In the genomic region with DNA sequence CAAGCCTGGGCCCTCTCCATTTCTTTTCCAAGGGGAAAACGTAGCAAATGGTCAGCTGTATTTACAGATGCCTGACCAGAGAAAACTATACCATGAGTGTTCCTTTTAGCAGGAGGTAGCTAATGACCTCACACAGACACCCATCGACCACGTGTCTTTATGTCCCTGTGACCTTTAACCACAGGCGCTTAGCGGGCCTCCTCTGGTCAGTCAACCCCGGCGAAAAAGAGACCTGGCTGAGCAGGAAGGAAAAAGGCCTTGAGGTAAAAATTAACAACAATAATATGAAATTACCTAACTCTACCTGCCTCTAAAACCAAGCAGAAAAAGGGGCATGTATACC, we compare ENCODE assay signal across 1 cellular context.
A peak's percentile ranks its signal among the peaks of the same experiment; 100 is the strongest.
TF ChIP-seq lines count a peak whose summit lies in the region.

No MANE protein-coding gene starts in this region.

TF ChIP-seq in HepG2, 621 proteins besides CTCF, POLR2A, EP300 and RAD21 (continues in another document):
- TF ChIP-seq NR2F1 (CRISPR knock-in tag; IDR thresholded peaks at IDR 0.05), result 0 out of 4 replicates have a peak, but pooled peaks of 1 of the 2 experiments have one; percentile 19
- TF ChIP-seq, protein P1, sequence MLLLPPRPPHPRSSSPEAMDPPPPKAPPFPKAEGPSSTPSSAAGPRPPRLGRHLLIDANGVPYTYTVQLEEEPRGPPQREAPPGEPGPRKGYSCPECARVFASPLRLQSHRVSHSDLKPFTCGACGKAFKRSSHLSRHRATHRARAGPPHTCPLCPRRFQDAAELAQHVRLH (CRISPR knock-in tag; IDR thresholded peaks at IDR 0.05; ENCODE audit: borderline replicate concordance, low read depth), result no peak
- peak; percentile 85 for TF ChIP-seq NR2C2 (CRISPR knock-in tag; IDR thresholded peaks at IDR 0.05; ENCODE audit: borderline replicate concordance)
- no peak for TF ChIP-seq PHF21A (CRISPR knock-in tag; IDR thresholded peaks at IDR 0.05)
- no peak for TF ChIP-seq ZNF501 (CRISPR knock-in tag; IDR thresholded peaks at IDR 0.05)
- TF ChIP-seq SIN3A (IDR thresholded peaks at IDR 0.05; ENCODE audit: borderline replicate concordance, low read depth, low read length), result 0 out of 2 replicates have a peak, but pooled peaks have one; percentile 24
- TF ChIP-seq, protein P2, sequence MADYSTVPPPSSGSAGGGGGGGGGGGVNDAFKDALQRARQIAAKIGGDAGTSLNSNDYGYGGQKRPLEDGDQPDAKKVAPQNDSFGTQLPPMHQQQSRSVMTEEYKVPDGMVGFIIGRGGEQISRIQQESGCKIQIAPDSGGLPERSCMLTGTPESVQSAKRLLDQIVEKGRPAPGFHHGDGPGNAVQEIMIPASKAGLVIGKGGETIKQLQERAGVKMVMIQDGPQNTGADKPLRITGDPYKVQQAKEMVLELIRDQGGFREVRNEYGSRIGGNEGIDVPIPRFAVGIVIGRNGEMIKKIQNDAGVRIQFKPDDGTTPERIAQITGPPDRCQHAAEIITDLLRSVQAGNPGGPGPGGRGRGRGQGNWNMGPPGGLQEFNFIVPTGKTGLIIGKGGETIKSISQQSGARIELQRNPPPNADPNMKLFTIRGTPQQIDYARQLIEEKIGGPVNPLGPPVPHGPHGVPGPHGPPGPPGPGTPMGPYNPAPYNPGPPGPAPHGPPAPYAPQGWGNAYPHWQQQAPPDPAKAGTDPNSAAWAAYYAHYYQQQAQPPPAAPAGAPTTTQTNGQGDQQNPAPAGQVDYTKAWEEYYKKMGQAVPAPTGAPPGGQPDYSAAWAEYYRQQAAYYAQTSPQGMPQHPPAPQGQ (CRISPR knock-in tag; IDR thresholded peaks at IDR 0.05; ENCODE audit: borderline replicate concordance), result no peak
- no peak for TF ChIP-seq IRX3 (CRISPR knock-in tag; IDR thresholded peaks at IDR 0.05; ENCODE audit: borderline replicate concordance, low read depth)
- TF ChIP-seq, protein P3, sequence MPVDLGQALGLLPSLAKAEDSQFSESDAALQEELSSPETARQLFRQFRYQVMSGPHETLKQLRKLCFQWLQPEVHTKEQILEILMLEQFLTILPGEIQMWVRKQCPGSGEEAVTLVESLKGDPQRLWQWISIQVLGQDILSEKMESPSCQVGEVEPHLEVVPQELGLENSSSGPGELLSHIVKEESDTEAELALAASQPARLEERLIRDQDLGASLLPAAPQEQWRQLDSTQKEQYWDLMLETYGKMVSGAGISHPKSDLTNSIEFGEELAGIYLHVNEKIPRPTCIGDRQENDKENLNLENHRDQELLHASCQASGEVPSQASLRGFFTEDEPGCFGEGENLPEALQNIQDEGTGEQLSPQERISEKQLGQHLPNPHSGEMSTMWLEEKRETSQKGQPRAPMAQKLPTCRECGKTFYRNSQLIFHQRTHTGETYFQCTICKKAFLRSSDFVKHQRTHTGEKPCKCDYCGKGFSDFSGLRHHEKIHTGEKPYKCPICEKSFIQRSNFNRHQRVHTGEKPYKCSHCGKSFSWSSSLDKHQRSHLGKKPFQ (CRISPR knock-in tag; IDR thresholded peaks at IDR 0.05; ENCODE audit: insufficient replicate concordance), result no peak
- TF ChIP-seq RXRB (CRISPR knock-in tag; IDR thresholded peaks at IDR 0.05; ENCODE audit: borderline replicate concordance), result peak; percentile 41; the same call in 1 of the 2 replicates
- no peak for TF ChIP-seq BRD4 (CRISPR knock-in tag; IDR thresholded peaks at IDR 0.05)
- TF ChIP-seq, protein P4, sequence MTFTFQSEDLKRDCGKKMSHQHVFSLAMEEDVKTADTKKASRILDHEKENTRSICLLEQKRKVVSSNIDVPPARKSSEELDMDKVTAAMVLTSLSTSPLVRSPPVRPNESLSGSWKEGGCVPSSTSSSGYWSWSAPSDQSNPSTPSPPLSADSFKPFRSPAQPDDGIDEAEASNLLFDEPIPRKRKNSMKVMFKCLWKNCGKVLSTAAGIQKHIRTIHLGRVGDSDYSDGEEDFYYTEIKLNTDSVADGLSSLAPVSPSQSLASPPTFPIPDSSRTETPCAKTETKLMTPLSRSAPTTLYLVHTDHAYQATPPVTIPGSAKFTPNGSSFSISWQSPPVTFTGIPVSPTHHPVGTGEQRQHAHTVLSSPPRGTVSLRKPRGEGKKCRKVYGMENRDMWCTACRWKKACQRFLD (CRISPR knock-in tag; IDR thresholded peaks at IDR 0.05; ENCODE audit: borderline replicate concordance), result no peak
- no peak for TF ChIP-seq BHLHE40 (IDR thresholded peaks at IDR 0.05; ENCODE audit: low read length)
- TF ChIP-seq, protein P5, sequence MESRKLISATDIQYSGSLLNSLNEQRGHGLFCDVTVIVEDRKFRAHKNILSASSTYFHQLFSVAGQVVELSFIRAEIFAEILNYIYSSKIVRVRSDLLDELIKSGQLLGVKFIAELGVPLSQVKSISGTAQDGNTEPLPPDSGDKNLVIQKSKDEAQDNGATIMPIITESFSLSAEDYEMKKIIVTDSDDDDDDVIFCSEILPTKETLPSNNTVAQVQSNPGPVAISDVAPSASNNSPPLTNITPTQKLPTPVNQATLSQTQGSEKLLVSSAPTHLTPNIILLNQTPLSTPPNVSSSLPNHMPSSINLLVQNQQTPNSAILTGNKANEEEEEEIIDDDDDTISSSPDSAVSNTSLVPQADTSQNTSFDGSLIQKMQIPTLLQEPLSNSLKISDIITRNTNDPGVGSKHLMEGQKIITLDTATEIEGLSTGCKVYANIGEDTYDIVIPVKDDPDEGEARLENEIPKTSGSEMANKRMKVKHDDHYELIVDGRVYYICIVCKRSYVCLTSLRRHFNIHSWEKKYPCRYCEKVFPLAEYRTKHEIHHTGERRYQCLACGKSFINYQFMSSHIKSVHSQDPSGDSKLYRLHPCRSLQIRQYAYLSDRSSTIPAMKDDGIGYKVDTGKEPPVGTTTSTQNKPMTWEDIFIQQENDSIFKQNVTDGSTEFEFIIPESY (CRISPR knock-in tag; IDR thresholded peaks at IDR 0.05), result peak; percentile 93
- no peak for TF ChIP-seq SMAD9 (CRISPR knock-in tag; IDR thresholded peaks at IDR 0.05)
- TF ChIP-seq AGO1 (IDR thresholded peaks at IDR 0.05; ENCODE audit: low read depth, low read length, poor library complexity, severe bottlenecking), result no peak
- no peak for TF ChIP-seq ZNF335 (CRISPR knock-in tag; IDR thresholded peaks at IDR 0.05)
- TF ChIP-seq, protein P6, sequence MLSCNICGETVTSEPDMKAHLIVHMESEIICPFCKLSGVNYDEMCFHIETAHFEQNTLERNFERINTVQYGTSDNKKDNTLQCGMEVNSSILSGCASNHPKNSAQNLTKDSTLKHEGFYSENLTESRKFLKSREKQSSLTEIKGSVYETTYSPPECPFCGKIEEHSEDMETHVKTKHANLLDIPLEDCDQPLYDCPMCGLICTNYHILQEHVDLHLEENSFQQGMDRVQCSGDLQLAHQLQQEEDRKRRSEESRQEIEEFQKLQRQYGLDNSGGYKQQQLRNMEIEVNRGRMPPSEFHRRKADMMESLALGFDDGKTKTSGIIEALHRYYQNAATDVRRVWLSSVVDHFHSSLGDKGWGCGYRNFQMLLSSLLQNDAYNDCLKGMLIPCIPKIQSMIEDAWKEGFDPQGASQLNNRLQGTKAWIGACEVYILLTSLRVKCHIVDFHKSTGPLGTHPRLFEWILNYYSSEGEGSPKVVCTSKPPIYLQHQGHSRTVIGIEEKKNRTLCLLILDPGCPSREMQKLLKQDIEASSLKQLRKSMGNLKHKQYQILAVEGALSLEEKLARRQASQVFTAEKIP (CRISPR knock-in tag; IDR thresholded peaks at IDR 0.05; ENCODE audit: borderline replicate concordance), result no peak
- TF ChIP-seq ZNF260 (CRISPR knock-in tag; IDR thresholded peaks at IDR 0.05; ENCODE audit: borderline replicate concordance, low read depth), result no peak
- TF ChIP-seq ZNF775 (CRISPR knock-in tag; IDR thresholded peaks at IDR 0.05; ENCODE audit: borderline replicate concordance), result no peak
- 0 out of 2 replicates have a peak, but pooled peaks have one; percentile 58 for TF ChIP-seq BRCA1 (CRISPR knock-in tag; IDR thresholded peaks at IDR 0.05)
- no peak for TF ChIP-seq PAF1 (CRISPR knock-in tag; IDR thresholded peaks at IDR 0.05)
- no peak for TF ChIP-seq DMAP1 (CRISPR knock-in tag; IDR thresholded peaks at IDR 0.05)
- peak; percentile 27; the same call in 1 of the 2 replicates for TF ChIP-seq YEATS2 (CRISPR knock-in tag; IDR thresholded peaks at IDR 0.05; ENCODE audit: borderline replicate concordance)
- TF ChIP-seq ZFP36L2 (CRISPR knock-in tag; IDR thresholded peaks at IDR 0.05), result no peak
- TF ChIP-seq, protein P7, sequence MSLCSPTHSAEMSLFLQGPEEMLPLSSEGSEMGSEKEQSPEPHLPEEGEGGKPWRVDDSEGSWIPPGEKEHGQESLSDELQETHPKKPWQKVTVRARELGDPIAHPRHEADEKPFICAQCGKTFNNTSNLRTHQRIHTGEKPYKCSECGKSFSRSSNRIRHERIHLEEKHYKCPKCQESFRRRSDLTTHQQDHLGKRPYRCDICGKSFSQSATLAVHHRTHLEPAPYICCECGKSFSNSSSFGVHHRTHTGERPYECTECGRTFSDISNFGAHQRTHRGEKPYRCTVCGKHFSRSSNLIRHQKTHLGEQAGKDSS (CRISPR knock-in tag; IDR thresholded peaks at IDR 0.05; ENCODE audit: borderline replicate concordance, low read depth), result no peak
- TF ChIP-seq HOXA3 (CRISPR knock-in tag; IDR thresholded peaks at IDR 0.05), result peak; percentile 82
- TF ChIP-seq SOX6 (IDR thresholded peaks at IDR 0.05), result no peak
- TF ChIP-seq SOX6 (CRISPR knock-in tag; IDR thresholded peaks at IDR 0.05), result peak; percentile 36; the same call in 1 of the 2 replicates
- no peak for TF ChIP-seq ZNF75D (CRISPR knock-in tag; IDR thresholded peaks at IDR 0.05; ENCODE audit: borderline replicate concordance)
- TF ChIP-seq SAP130 (CRISPR knock-in tag; IDR thresholded peaks at IDR 0.05; ENCODE audit: low read depth), result peak; percentile 69
- TF ChIP-seq, protein P8, sequence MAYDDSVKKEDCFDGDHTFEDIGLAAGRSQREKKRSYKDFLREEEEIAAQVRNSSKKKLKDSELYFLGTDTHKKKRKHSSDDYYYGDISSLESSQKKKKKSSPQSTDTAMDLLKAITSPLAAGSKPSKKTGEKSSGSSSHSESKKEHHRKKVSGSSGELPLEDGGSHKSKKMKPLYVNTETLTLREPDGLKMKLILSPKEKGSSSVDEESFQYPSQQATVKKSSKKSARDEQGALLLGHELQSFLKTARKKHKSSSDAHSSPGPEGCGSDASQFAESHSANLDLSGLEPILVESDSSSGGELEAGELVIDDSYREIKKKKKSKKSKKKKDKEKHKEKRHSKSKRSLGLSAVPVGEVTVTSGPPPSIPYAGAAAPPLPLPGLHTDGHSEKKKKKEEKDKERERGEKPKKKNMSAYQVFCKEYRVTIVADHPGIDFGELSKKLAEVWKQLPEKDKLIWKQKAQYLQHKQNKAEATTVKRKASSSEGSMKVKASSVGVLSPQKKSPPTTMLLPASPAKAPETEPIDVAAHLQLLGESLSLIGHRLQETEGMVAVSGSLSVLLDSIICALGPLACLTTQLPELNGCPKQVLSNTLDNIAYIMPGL (CRISPR knock-in tag; IDR thresholded peaks at IDR 0.05; ENCODE audit: borderline replicate concordance in 1 of 2, low read depth in 1 of 2), result no peak
- TF ChIP-seq, protein P9, sequence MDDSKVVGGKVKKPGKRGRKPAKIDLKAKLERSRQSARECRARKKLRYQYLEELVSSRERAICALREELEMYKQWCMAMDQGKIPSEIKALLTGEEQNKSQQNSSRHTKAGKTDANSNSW (CRISPR knock-in tag; IDR thresholded peaks at IDR 0.05; ENCODE audit: borderline replicate concordance), result no peak
- TF ChIP-seq, protein P10, sequence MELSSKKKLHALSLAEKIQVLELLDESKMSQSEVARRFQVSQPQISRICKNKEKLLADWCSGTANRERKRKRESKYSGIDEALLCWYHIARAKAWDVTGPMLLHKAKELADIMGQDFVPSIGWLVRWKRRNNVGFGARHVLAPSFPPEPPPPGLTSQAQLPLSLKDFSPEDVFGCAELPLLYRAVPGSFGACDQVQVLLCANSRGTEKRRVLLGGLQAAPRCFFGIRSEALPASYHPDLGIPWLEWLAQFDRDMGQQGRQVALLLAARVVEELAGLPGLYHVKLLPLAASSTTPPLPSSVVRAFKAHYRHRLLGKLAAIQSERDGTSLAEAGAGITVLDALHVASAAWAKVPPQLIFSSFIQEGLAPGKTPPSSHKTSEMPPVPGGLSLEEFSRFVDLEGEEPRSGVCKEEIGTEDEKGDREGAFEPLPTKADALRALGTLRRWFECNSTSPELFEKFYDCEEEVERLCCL (CRISPR knock-in tag; IDR thresholded peaks at IDR 0.05; ENCODE audit: borderline replicate concordance), result no peak
- TF ChIP-seq HNF4A (CRISPR knock-in tag; IDR thresholded peaks at IDR 0.05), result peak; percentile 50
- 0 out of 2 replicates have a peak, but pooled peaks have one; percentile 19 for TF ChIP-seq ERF (CRISPR knock-in tag; IDR thresholded peaks at IDR 0.05)
- TF ChIP-seq MED1 (CRISPR knock-in tag; IDR thresholded peaks at IDR 0.05), result peak; percentile 51; the same call in 1 of the 2 replicates
- TF ChIP-seq ZNF703 (CRISPR knock-in tag; IDR thresholded peaks at IDR 0.05; ENCODE audit: borderline replicate concordance), result no peak
- TF ChIP-seq, protein P11, sequence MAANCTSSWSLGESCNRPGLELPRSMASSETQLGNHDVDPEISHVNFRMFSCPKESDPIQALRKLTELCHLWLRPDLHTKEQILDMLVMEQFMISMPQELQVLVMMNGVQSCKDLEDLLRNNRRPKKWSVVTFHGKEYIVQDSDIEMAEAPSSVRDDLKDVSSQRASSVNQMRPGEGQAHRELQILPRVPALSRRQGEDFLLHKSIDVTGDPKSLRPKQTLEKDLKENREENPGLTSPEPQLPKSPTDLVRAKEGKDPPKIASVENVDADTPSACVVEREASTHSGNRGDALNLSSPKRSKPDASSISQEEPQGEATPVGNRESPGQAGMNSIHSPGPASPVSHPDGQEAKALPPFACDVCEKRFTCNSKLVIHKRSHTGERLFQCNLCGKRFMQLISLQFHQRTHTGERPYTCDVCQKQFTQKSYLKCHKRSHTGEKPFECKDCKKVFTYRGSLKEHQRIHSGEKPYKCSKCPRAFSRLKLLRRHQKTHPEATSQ (CRISPR knock-in tag; IDR thresholded peaks at IDR 0.05; ENCODE audit: borderline replicate concordance), result no peak
- no peak for TF ChIP-seq FOXM1 (CRISPR knock-in tag; IDR thresholded peaks at IDR 0.05)
- no peak for TF ChIP-seq PITX1 (CRISPR knock-in tag; IDR thresholded peaks at IDR 0.05)
- TF ChIP-seq, protein P12, sequence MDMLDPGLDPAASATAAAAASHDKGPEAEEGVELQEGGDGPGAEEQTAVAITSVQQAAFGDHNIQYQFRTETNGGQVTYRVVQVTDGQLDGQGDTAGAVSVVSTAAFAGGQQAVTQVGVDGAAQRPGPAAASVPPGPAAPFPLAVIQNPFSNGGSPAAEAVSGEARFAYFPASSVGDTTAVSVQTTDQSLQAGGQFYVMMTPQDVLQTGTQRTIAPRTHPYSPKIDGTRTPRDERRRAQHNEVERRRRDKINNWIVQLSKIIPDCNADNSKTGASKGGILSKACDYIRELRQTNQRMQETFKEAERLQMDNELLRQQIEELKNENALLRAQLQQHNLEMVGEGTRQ (IDR thresholded peaks at IDR 0.05; ENCODE audit: low read depth, low read length), result no peak
- TF ChIP-seq, protein P12 (CRISPR knock-in tag; IDR thresholded peaks at IDR 0.05; ENCODE audit: borderline replicate concordance), result no peak; the same call in 1 of the 2 replicates
